ENCODE assay signal across 1 cellular context in the genomic region with DNA sequence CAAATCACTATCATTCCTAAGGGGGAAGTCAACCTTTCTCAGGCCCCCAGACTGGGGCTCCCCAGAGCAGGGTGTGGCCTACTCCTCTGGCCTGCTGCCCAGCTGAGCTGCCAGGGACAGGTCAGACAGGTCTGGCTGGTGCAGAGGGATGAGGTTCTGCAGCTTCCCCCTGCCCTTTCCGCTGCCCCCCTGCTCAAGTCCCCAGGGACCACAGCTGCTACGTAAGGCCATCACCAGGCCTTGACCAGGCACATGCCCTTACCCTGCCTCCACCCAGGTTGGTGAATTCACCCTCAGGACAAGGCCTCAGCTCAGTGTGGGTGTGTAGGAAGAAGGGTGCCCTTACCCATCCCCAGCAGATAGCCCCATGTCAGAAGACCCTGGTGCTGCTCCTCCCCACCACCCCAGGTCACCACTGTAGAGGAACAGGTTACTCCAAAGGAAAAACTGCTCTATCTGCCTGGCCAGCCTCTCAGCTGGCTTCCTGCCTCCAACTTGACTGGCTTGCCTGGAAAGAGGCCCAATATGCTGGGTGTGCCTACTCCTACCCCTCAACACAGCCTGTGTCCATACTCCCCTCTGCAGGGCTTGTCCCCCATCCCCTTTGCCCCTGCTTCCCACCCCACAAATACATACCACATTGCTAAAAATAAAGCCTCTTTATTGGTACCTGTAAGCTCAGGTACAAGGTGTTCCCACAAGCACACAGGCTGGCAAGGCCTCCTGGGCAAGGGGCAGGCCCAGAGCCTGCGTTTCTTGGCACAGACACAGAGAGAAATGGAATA.
TF ChIP-seq lines count a peak whose summit lies in the region.

No MANE protein-coding gene starts in this region.

TF ChIP-seq in HCT116, 20 proteins besides CTCF, POLR2A, EP300 and RAD21 (continued from another document):
- TF ChIP-seq ZFX (IDR thresholded peaks at IDR 0.05) (no peak), JUND (IDR thresholded peaks at IDR 0.05) (peak; percentile 85), ATF3 (IDR thresholded peaks at IDR 0.05) (no peak), POLR2AphosphoS5 (IDR thresholded peaks at IDR 0.05; ENCODE audit: low read depth, low read length) (peak; percentile 72), EZH2phosphoT487 (IDR thresholded peaks at IDR 0.05; ENCODE audit: borderline replicate concordance) (no peak), SIN3A (IDR thresholded peaks at IDR 0.05; ENCODE audit: low read depth) (peak; percentile 87)
TF ChIP-seq in HCT116: peak in this region for 8.
